ENCODE assay signal across 1 cellular context in the genomic region with DNA sequence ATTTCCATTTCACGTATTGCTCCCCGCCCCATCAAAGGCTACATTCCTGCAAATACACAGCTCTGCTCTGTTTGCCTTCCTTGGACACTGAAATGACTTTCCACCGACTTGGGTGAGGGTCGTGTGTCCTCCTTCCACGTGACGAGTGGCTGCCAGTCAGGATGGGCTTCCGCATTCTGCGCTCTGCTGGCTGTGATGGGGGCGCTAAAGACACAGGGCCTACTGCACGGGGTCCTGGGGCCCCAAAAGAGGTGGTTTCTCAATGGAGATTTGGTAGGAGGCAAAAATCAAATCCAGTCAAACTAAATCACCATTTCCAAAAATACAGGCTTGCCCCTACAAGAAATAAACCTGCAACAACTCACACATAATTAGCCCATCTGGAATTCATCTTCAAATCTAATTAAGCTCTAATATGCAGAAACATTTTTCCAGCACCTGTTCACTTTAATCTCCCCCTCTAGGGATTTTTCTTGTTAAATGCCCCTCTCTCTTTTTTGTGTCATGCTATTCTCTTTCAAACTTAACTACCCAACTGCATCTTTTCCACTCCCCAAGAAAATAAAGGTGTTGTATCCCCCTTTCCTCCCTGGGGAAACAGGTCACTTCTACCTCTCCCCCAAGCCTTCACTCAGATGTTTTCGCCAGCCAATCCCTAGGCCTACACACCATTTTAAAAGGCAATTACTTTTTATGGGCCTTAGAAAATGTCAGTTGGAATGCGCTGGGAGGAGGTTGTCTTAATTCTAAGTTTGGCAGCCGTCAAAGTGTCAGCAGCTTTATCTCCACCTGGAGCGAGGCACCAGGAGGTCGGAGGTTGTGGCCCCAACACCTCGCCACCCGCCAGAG.
TF ChIP-seq lines count a peak whose summit lies in the region.

No MANE protein-coding gene starts in this region.

TF ChIP-seq in IMR-90, 13 proteins besides CTCF, POLR2A, EP300 and RAD21:
- TF ChIP-seq SMC3 (IDR thresholded peaks at IDR 0.05; ENCODE audit: low read depth, low read length) = no peak
- TF ChIP-seq CEBPB (IDR thresholded peaks at IDR 0.05; ENCODE audit: low read depth, low read length) = no peak
- no peak for TF ChIP-seq FOS (IDR thresholded peaks at IDR 0.05; ENCODE audit: low read depth, low read length)
- no peak for TF ChIP-seq BHLHE40 (IDR thresholded peaks at IDR 0.05; ENCODE audit: low read depth, low read length)
- TF ChIP-seq NFE2L2 (IDR thresholded peaks at IDR 0.05; ENCODE audit: low read depth, low read length) = no peak
- TF ChIP-seq RFX5 (IDR thresholded peaks at IDR 0.05; ENCODE audit: low read depth, low read length) = no peak
- no peak for TF ChIP-seq CHD1 (IDR thresholded peaks at IDR 0.05; ENCODE audit: low read depth, low read length)
- TF ChIP-seq MXI1 (IDR thresholded peaks at IDR 0.05; ENCODE audit: borderline replicate concordance, low read depth, low read length) = no peak
- no peak for TF ChIP-seq RCOR1 (IDR thresholded peaks at IDR 0.05; ENCODE audit: insufficient replicate concordance, low read length)
- TF ChIP-seq, protein P1, sequence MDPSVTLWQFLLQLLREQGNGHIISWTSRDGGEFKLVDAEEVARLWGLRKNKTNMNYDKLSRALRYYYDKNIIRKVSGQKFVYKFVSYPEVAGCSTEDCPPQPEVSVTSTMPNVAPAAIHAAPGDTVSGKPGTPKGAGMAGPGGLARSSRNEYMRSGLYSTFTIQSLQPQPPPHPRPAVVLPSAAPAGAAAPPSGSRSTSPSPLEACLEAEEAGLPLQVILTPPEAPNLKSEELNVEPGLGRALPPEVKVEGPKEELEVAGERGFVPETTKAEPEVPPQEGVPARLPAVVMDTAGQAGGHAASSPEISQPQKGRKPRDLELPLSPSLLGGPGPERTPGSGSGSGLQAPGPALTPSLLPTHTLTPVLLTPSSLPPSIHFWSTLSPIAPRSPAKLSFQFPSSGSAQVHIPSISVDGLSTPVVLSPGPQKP (IDR thresholded peaks at IDR 0.05; ENCODE audit: borderline replicate concordance, low read depth, low read length) = no peak
- no peak for TF ChIP-seq MAZ (IDR thresholded peaks at IDR 0.05; ENCODE audit: borderline replicate concordance, low read depth, low read length)
- TF ChIP-seq, protein P2, sequence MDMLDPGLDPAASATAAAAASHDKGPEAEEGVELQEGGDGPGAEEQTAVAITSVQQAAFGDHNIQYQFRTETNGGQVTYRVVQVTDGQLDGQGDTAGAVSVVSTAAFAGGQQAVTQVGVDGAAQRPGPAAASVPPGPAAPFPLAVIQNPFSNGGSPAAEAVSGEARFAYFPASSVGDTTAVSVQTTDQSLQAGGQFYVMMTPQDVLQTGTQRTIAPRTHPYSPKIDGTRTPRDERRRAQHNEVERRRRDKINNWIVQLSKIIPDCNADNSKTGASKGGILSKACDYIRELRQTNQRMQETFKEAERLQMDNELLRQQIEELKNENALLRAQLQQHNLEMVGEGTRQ (IDR thresholded peaks at IDR 0.05; ENCODE audit: low read depth, low read length) = no peak
- TF ChIP-seq MAFK (IDR thresholded peaks at IDR 0.05; ENCODE audit: low read depth, low read length) = no peak
